ENCODE assay signal across 14 cellular contexts in the genomic region with DNA sequence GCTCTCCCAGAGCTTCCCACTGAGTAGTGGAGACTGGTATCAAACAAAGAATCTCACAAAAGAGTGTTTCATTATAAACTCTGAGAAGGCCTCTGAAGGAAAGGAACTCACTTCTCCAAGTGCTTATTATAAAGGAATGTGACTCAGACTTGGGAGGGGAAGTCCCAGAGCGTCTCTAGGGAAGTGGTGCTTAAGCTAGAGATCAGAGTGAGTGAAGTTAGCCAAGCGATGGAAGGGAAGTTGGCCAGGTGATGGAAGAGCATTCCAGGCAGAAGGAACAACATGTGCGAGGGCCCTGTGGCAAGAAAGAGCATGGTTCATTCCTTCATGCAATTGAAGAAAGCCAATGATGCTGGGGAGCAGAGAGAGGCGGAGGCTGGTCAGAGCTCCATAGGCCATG. TPM values are rescaled to one million over a fixed set of nuclear protein-coding genes. Genes with fewer than 3 reads are reported as not detected.
DNase-seq lines count a peak whose midpoint lies in the region; ATAC-seq, FAIRE-seq and TF ChIP-seq lines count a peak whose summit lies in the region.
"Had no signal": no experiment of that assay in that cellular context is flagged by ENCODE, and none has a peak within 500 bp of the region (broad histone marks: within the 10 kb centered on the region; RNA-seq: fewer than 3 reads in every experiment).

No MANE protein-coding gene starts in this region.

- intact Hi-C loops in K562 (cut with micrococcal nuclease), result loop anchor here (5.0 kb wide), 3 partner anchors 103 to 232 kb away; a partner anchor contains a TSS
- intact Hi-C loops in heart left ventricle (cut with DNase I), result loop anchor here in 5 of 10 donors (1.0 to 10.0 kb wide), 6 partner anchors 128 to 234 kb away; a partner anchor contains a TSS

- no peak for TF ChIP-seq RAD21 in K562 (CRISPR knock-in tag; conservative IDR thresholded peaks at IDR 0.05 in 1 of 2, IDR thresholded peaks at IDR 0.05 in 1 of 2)

- H3K79me2 ChIP-seq in DOHH2 (ENCODE audit: control insufficient read depth, low read length) (peaks cover 22% of the 10 kb centered on the region), K562 (ENCODE audit: control insufficient read depth, insufficient read depth, low read length) (peaks cover 65% of the 10 kb centered on the region), hepatocyte (peaks cover 20% of the 10 kb centered on the region)

- no peak for FAIRE-seq in K562 (lab: Jason Lieb, UNC)
- FAIRE-seq: colon had no signal

- H3K36me3 ChIP-seq in DOHH2 (ENCODE audit: control insufficient read depth, low read length), result peaks cover 26% of the 10 kb centered on the region
- H3K36me3 ChIP-seq in K562 (ENCODE audit: control insufficient read depth, insufficient read depth, low read length), result peaks cover 51% of the 10 kb centered on the region
- no peaks in the 10 kb centered on the region for H3K36me3 ChIP-seq in lung (ENCODE audit: control insufficient read depth in 2 of 2, insufficient read depth in 2 of 2, low read length in 2 of 2)
- no peaks in the 10 kb centered on the region for H3K36me3 ChIP-seq in heart left ventricle
- H3K36me3 ChIP-seq in hepatocyte (replicated peaks; ENCODE audit: insufficient read depth, low read depth), result no peaks in the 10 kb centered on the region

- BruUV-seq in K562 (replicated peaks; lab: Mats Ljungman, UMichigan), result no TSS peak

- in situ Hi-C loops in K562 (cut with MboI), result loop anchor here (10.0 kb wide), 1 partner anchor 214 kb away; a partner anchor contains a TSS

- H3K27me3 ChIP-seq in DOHH2 (ENCODE audit: control insufficient read depth, low read length) (no peaks in the 10 kb centered on the region), K562 (ENCODE audit: control insufficient read depth in 2 of 2, insufficient read depth in 2 of 2, low read length in 2 of 2) (no peaks in the 10 kb centered on the region), lung (ENCODE audit: control insufficient read depth, insufficient read depth) (no peaks in the 10 kb centered on the region), heart left ventricle (no peaks in the 10 kb centered on the region), hepatocyte (no peaks in the 10 kb centered on the region)
- H3K27me3 ChIP-seq: testis had no signal

- TF ChIP-seq EP300 in K562 (IDR thresholded peaks at IDR 0.05; ENCODE audit: low read length), result no peak

- 71% methylated on average over 4 of the region's 4 CpGs for WGBS in K562 (ENCODE audit: insufficient coverage, low coverage, missing lambda C conversion rate)
- 57 to 67% methylated on average over 4 of the region's 4 CpGs for WGBS in lung, 2 donors
- WGBS in heart left ventricle, 4 donors, result 73 to 80% (median 75%) methylated on average over 4 of the region's 4 CpGs
- 96% methylated on average over 4 of the region's 4 CpGs for WGBS in hepatocyte (ENCODE audit: low lambda C conversion rate, missing lambda C conversion rate)

- TF ChIP-seq POLR2A in K562 (conservative IDR thresholded peaks at IDR 0.05), result no peak
- no peak for TF ChIP-seq POLR2A in heart left ventricle (IDR thresholded peaks at IDR 0.05)

- H2AFZ ChIP-seq in K562 (ENCODE audit: low read depth, low read length) (no peak overlapping the region), hepatocyte (no peak overlapping the region)

- DNase-seq in Kasumi-1 (lab: John Stamatoyannopoulos, UW) (peak; percentile 70 to 72), K562 (ENCODE audit: extremely low read depth in 1 of 4, low spot score in 3 of 4) (no peak), lung (ENCODE audit: low spot score) (peak; percentile 38), heart left ventricle (no peak), hepatocyte (ENCODE audit: low spot score) (no peak), NCI-H2107 treated with DMSO at 0.1 percent for 48 hours (lab: John Stamatoyannopoulos, UW; ENCODE audit: unreplicated experiment) (no peak)
- no peak for DNase-seq in stimulated activated CD4-positive, alpha-beta T cell treated with anti-CD3 and anti-CD28 coated beads, Interleukin-4, amount 100 ng/mL, for 24 hours
- DNase-seq: Calu3, NCI-H1436, testis had no signal

- ATAC-seq in K562 (no peak), lung (ENCODE audit: insufficient read depth, low FRiP score) (peak; percentile 37), heart left ventricle (no peak)
- ATAC-seq: left lobe of liver had no signal

- peak overlapping the region; percentile 83; the same call in 1 of the 2 replicates for H3K4me2 ChIP-seq in DOHH2 (ENCODE audit: low read length)
- H3K4me2 ChIP-seq in K562 (ENCODE audit: insufficient read depth, low read length), result no peak overlapping the region; the same call in 1 of the 2 replicates
- H3K4me2 ChIP-seq in hepatocyte, result no peak overlapping the region

- H3K9me1 ChIP-seq in K562 (ENCODE audit: control insufficient read depth, insufficient read depth, low read length), result no peaks in the 10 kb centered on the region

- H3K4me1 ChIP-seq in DOHH2 (ENCODE audit: control insufficient read depth, low read length) (peaks cover 20% of the 10 kb centered on the region), K562 (replicated peaks in 1 of 2; ENCODE audit: control insufficient read depth in 2 of 2, insufficient read depth in 2 of 2, low read length in 2 of 2) (peaks cover 18 to 27% of the 10 kb centered on the region in 2 experiments; a peak in 4 of 5 replicates), lung (ENCODE audit: control insufficient read depth in 2 of 2, insufficient read depth in 2 of 2, low read length in 2 of 2) (peaks cover 0 to 7% of the 10 kb centered on the region in 2 donors), heart left ventricle (peaks cover 0 to 29% (median 3%) of the 10 kb centered on the region in 12 donors), hepatocyte (ENCODE audit: insufficient read depth) (no peaks in the 10 kb centered on the region)

- no peak overlapping the region for H3K9ac ChIP-seq in K562 (ENCODE audit: insufficient read depth in 1 of 2, low read depth in 2 of 2, low read length in 2 of 2)

- H3K9me2 ChIP-seq in DOHH2 (replicated peaks; ENCODE audit: control insufficient read depth, low read length) (no peaks in the 10 kb centered on the region), hepatocyte (replicated peaks; ENCODE audit: insufficient read depth) (no peaks in the 10 kb centered on the region)

- H4K20me1 ChIP-seq in DOHH2 (ENCODE audit: control insufficient read depth, insufficient read depth, low read depth, low read length) (no peaks in the 10 kb centered on the region), K562 (replicated peaks; ENCODE audit: control insufficient read depth, insufficient read depth, low read length) (no peaks in the 10 kb centered on the region), hepatocyte (ENCODE audit: insufficient read depth, poor library complexity, severe bottlenecking) (no peaks in the 10 kb centered on the region)

- CTCF ChIA-PET in K562 (lab: Yijun Ruan, JAX; ENCODE audit: low intra/inter-chr PET ratio), result no interaction called here

- no peaks in the 10 kb centered on the region for H3K9me3 ChIP-seq in DOHH2 (ENCODE audit: control insufficient read depth, insufficient read depth, low read length)
- no peaks in the 10 kb centered on the region for H3K9me3 ChIP-seq in K562 (replicated peaks; ENCODE audit: control insufficient read depth, insufficient read depth, low read depth, low read length)
- H3K9me3 ChIP-seq in lung (ENCODE audit: control insufficient read depth in 2 of 2, insufficient read depth in 1 of 2, low read length in 1 of 2), result no peaks in the 10 kb centered on the region
- no peaks in the 10 kb centered on the region for H3K9me3 ChIP-seq in heart left ventricle
- H3K9me3 ChIP-seq in hepatocyte (ENCODE audit: low read depth), result no peaks in the 10 kb centered on the region
- H3K9me3 ChIP-seq: testis had no signal

- H3K27ac ChIP-seq in DOHH2 (ENCODE audit: low read depth, low read length) (no peak overlapping the region), K562 (ENCODE audit: extremely low read depth, low read depth, low read length) (no peak overlapping the region), lung (ENCODE audit: low read depth in 1 of 2, low read length in 1 of 2) (no peak overlapping the region), heart left ventricle (no peak overlapping the region), hepatocyte (no peak overlapping the region)
- H3K27ac ChIP-seq: skin epidermis, testis had no signal

- POLR2A ChIA-PET in K562 (lab: Yijun Ruan, JAX), result interaction anchor here (0.6 to 1.0 kb wide), 3 partner anchors 12 to 59 kb away, joined by 3 to 4 read pairs (median 3); no protein-coding TSS in a partner anchor

- no peaks in the 10 kb centered on the region for H3F3A ChIP-seq in DOHH2 (ENCODE audit: control insufficient read depth, insufficient read depth)

- H3K4me3 ChIP-seq in DOHH2 (ENCODE audit: low read length) (no peak overlapping the region), K562 (no peak overlapping the region), lung (no peak overlapping the region), heart left ventricle (no peak overlapping the region), hepatocyte (no peak overlapping the region)
- H3K4me3 ChIP-seq: skin epidermis, testis had no signal

- TF ChIP-seq CTCF in DOHH2 (IDR thresholded peaks at IDR 0.05; ENCODE audit: low read depth, low read length, poor library complexity, severe bottlenecking), result no peak
- TF ChIP-seq CTCF in K562 (IDR thresholded peaks at IDR 0.05 in 2 of 3, conservative IDR thresholded peaks at IDR 0.05 in 1 of 3; ENCODE audit: insufficient read depth in 2 of 3, low read depth in 1 of 3, low read length in 3 of 3), result no peak
- TF ChIP-seq CTCF in lung (IDR thresholded peaks at IDR 0.05; ENCODE audit: control extremely low read depth, extremely low read depth), result no peak
- TF ChIP-seq CTCF in heart left ventricle (IDR thresholded peaks at IDR 0.05), result no peak
- TF ChIP-seq CTCF in hepatocyte (IDR thresholded peaks at IDR 0.05; ENCODE audit: poor library complexity), result no peak

RNA-seq across cellular contexts. Expression of a gene that starts 2.3 kb away (rescaled TPM):
- 148 and 195 TPM in 2 replicates for total RNA-seq in K562 (2011; cell fraction: chromatin; rRNA removed; ENCODE audit: low replicate concordance)
- 85.0 and 125 TPM in 2 replicates for total RNA-seq in K562 (2011; cell fraction: nucleolus; rRNA removed)
- total RNA-seq in K562 (2011; cell fraction: nucleoplasm; rRNA removed), result 115 and 137 TPM in 2 replicates
- total RNA-seq in K562 (2014; rRNA removed) (10.6 and 17.3 TPM in 2 replicates), K562 (2014; rRNA removed; fragmentation: Illumina TruSeq; extraction: Trizol) (10.6 and 13.2 TPM in 2 replicates), K562 (2015; rRNA removed; fragmentation: Illumina TruSeq; extraction: Trizol) (12.5 and 14.6 TPM in 2 replicates), K562 (2021) (19.5 and 20.2 TPM in 2 replicates), lung (1 to 10 TPM; 5.1 to 5.8 TPM), heart left ventricle (1 to 10 TPM in 5 of 9 donors, under 1 TPM in 4; 0.35 to 2.9 (median 1.3) TPM), hepatocyte (7.1 and 8.2 TPM in 2 replicates)
- polyA plus RNA-seq in K562 (2011; rRNA removed) (12.7 and 15.1 TPM in 2 replicates), K562 (2014; fragmentation: Illumina TruSeq; extraction: Trizol) (15.5 and 17.0 TPM in 2 replicates), K562 (2014; fragmentation: Nextera tagmentation; extraction: Ambion mirVana) (1 to 10 TPM; 4.0 to 6.1 TPM), K562 (2014; rRNA removed) (12.5 and 12.8 TPM in 2 replicates), lung (1 to 10 TPM in 1 of 2 donors, under 1 TPM in 1; 0.89 to 1.3 TPM), heart left ventricle (under 1 TPM; 0.23 to 0.42 TPM), hepatocyte (5.5 and 12.5 TPM in 2 replicates)
- polyA plus RNA-seq in K562 (2011; cell fraction: cytosol; rRNA removed), result 9.9 and 11.6 TPM in 2 replicates
- polyA plus RNA-seq in K562 (2011; cell fraction: nucleus; rRNA removed), result 40.1 and 59.5 TPM in 2 replicates
- polyA plus RNA-seq in K562 (2012), result 11.7 and 15.5 TPM in 2 replicates
- polyA minus RNA-seq in K562 (2011; rRNA and poly(A)+ RNA removed), result 26.1 and 33.6 TPM in 2 replicates
- 9.7 and 11.9 TPM in 2 replicates for polyA minus RNA-seq in K562 (2011; cell fraction: cytosol; rRNA and poly(A)+ RNA removed)
- 43.8 and 54.1 TPM in 2 replicates for polyA minus RNA-seq in K562 (2011; cell fraction: nucleus; rRNA and poly(A)+ RNA removed)

Comparison
In these comparisons a context has a peak if more than half of its experiments do, and no peak if none do; other contexts are left out.
1. DNase-seq: peak in Kasumi-1 (2 of 2) and lung (single experiment); none in K562 (0 of 4), heart left ventricle (0 of 5), stimulated activated CD4-positive, alpha-beta T cell treated with anti-CD3 and anti-CD28 coated beads, Interleukin-4, amount 100 ng/mL, for 24 hours (single experiment), hepatocyte (single experiment) and NCI-H2107 treated with DMSO at 0.1 percent for 48 hours (single experiment).